In the genomic region with DNA sequence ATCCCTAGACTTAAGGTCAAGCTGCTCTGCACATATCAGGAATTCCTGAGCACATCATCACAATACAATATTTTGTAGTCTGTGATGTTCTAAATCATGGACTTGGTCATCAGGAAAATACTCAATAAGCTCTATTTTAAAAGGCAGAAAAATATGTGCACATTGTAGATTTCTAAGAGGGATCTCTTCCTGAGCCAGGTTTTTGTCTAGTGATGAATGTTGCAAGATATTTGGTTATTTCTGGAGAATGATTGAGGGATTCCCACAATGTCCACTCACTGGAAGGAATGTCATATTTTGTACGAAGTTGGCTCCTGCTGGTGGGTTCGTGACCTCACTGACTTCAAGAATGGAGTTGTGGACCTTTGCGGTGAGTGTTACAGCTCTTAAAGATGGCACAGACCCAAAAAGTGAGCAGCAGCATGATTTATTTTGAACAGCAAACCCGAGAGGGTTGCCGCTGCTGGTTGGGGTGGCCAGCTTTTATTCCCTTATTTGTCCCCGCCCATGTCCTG, we compare ENCODE assay signal across 24 cellular contexts.
"Had no signal": no experiment of that assay in that cellular context is flagged by ENCODE, and none has a peak within 500 bp of the region (broad histone marks: within the 10 kb centered on the region; RNA-seq: fewer than 3 reads in every experiment).

No MANE protein-coding gene starts in this region.

- DNase-seq: activated CD8-positive, alpha-beta memory T cell treated with anti-CD3 and anti-CD28 coated beads, Interleukin-2, amount 50 U/mL, for 48 hours; activated naive CD4-positive, alpha-beta T cell; activated T-cell treated with anti-CD3 and anti-CD28 coated beads, Interleukin-2, amount 50 U/mL, for 4 hours; adrenal gland; effector CD4-positive, alpha-beta T cell; erythroblast; gastrocnemius medialis; head of caudate nucleus; hypothalamus; left colon; naive B cell; sigmoid colon; stimulated activated CD4-positive, alpha-beta T cell treated with anti-CD3 and anti-CD28 coated beads, Interleukin-4, amount 100 ng/mL, for 24 hours; stimulated activated naive CD4-positive, alpha-beta T cell treated with Interleukin-2 at 50 U/mL for 16 hours; T-helper 1 cell had no signal

- H3K27me3 Mint-ChIP-seq: dendritic cell treated with granulocyte-macrophage colony-stimulating factor and Interleukin-4, amounts not matched to agents 40 ng/mL and 50 ng/mL, for 4 days; type B pancreatic cell had no signal

- H3K27ac Mint-ChIP-seq: activated naive CD8-positive, alpha-beta T cell; activated T-helper 2 cell treated with anti-CD3 and anti-CD28 coated beads, Interferon-gamma antibody, Interleukin-2, Interleukin-4, amounts not matched to agents 10 μg/mL and 5 μg/mL and 100 μg/mL, durations not matched to agents 14 hours and 24 hours and 36 hours; dendritic cell treated with granulocyte-macrophage colony-stimulating factor and Interleukin-4, amounts not matched to agents 40 ng/mL and 50 ng/mL, for 4 days; memory B cell; naive B cell; neural progenitor cell; type B pancreatic cell; WTC11 had no signal

- H3K4me3 Mint-ChIP-seq: activated naive CD8-positive, alpha-beta T cell; activated T-cell treated with anti-CD3 and anti-CD28 coated beads, Interleukin-2, amount 50 U/mL, for 4 hours; dendritic cell treated with granulocyte-macrophage colony-stimulating factor and Interleukin-4, amounts not matched to agents 40 ng/mL and 50 ng/mL, for 4 days; memory B cell; naive B cell; neural progenitor cell; type B pancreatic cell; WTC11 had no signal

- H3K36me3 Mint-ChIP-seq: memory B cell, naive B cell, neural progenitor cell, type B pancreatic cell, WTC11 had no signal

- H3K9me3 Mint-ChIP-seq: activated T-cell treated with anti-CD3 and anti-CD28 coated beads, Interleukin-2, amount 50 U/mL, for 4 hours; activated T-helper 2 cell treated with anti-CD3 and anti-CD28 coated beads, Interferon-gamma antibody, Interleukin-2, Interleukin-4, amounts not matched to agents 10 μg/mL and 5 μg/mL and 100 μg/mL, durations not matched to agents 14 hours and 24 hours and 36 hours; memory B cell; neural progenitor cell; type B pancreatic cell had no signal

- ATAC-seq: activated T-cell treated with anti-CD3 and anti-CD28 coated beads, Interleukin-2, amount 50 U/mL, for 4 hours; gastrocnemius medialis; left colon; WTC11 had no signal

- H3K4me1 Mint-ChIP-seq: memory B cell, naive B cell, neural progenitor cell, WTC11 had no signal

- FAIRE-seq: islet of Langerhans, TTC549 had no signal
